Comparison of ENCODE assay signal across 14 cellular contexts in genomic region chr16:54431997-54432367, GRCh38.
"Had no signal": no experiment of that assay in that cellular context is flagged by ENCODE, and none has a peak within 500 bp of the region (broad histone marks: within the 10 kb centered on the region; RNA-seq: fewer than 3 reads in every experiment).

No MANE protein-coding gene starts in this region.

- DNase-seq: activated CD4-positive, alpha-beta T cell treated with anti-CD3 and anti-CD28 coated beads, Interleukin-2, amount 50 U/mL, for 1 hour; activated CD4-positive, CD25-positive, alpha-beta regulatory T cell; activated effector memory CD4-positive, alpha-beta T cell treated with Interleukin-2 at 50 U/mL for 16 hours; activated T-cell treated with anti-CD3 and anti-CD28 coated beads for 4 hours; kidney glomerular epithelial cell; naive thymus-derived CD4-positive, alpha-beta T cell; stimulated activated CD4-positive, alpha-beta T cell treated with anti-CD3 and anti-CD28 coated beads, Interleukin-2, amount 100 ng/mL, for 48 hours; stimulated activated naive CD8-positive, alpha-beta T cell treated with anti-CD3 and anti-CD28 coated beads, Interleukin-15, Interleukin-2, amounts not matched to agents 100 U/mL and 50 U/mL, for 24 hours had no signal

- H3K36me3 ChIP-seq: suprapubic skin had no signal

- H3K27me3 ChIP-seq: suprapubic skin had no signal

- ATAC-seq: activated naive CD4-positive, alpha-beta T cell treated with anti-CD3 and anti-CD28 coated beads, Interleukin-2, amount 50 U/mL, for 72 hours; esophagus mucosa; naive thymus-derived CD4-positive, alpha-beta T cell; stimulated activated naive CD8-positive, alpha-beta T cell treated with anti-CD3 and anti-CD28 coated beads, Interleukin-15, Interleukin-2, amounts not matched to agents 100 U/mL and 50 U/mL, for 24 hours had no signal

- H3K27ac Mint-ChIP-seq: activated naive CD4-positive, alpha-beta T cell treated with anti-CD3 and anti-CD28 coated beads, Interleukin-2, amount 50 U/mL, for 72 hours; naive thymus-derived CD4-positive, alpha-beta T cell had no signal

- FAIRE-seq: bronchial epithelial cell, endometrium, TTC549 had no signal

- H3K4me3 ChIP-seq: suprapubic skin had no signal

- H3K9me3 ChIP-seq: suprapubic skin had no signal

- H3K27ac ChIP-seq: suprapubic skin had no signal
